23 cellular contexts compared by ENCODE assay signal in the genomic region with DNA sequence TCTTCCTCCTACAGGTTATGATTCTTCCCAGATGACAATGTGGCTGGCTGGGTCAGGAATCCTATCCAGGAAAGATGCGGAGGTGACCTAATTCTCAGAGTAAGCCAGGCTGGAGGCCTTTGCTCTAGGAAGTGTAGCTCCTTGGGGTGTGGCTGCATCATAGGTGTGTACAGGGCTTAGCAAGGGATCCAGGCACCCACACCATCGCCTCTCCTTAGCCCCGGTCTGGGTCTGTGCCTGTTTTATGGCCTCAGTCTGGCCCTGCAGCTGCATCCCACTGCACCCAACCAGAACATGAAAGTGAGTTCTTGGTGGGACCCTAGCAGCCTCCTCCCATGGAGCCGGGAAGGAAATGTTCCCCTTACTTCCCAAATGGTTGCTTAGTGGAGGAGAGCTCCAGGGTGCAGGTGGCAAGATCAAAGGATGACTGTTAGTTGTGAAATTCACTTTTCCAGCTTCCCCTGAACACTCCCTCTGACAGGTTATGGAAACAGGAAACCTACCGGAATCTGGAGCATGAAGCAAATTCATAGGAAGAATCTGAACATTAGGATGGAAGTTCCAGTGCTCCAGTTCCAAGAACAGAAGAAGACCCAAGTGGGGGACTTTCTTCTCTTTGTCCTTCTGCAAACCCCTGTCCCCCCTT. TPM values are rescaled to one million over a fixed set of nuclear protein-coding genes. Genes with fewer than 3 reads are reported as not detected.
A peak's percentile ranks its signal among the peaks of the same experiment; 100 is the strongest.
DNase-seq lines count a peak whose midpoint lies in the region; ATAC-seq, FAIRE-seq and TF ChIP-seq lines count a peak whose summit lies in the region.
"Had no signal": no experiment of that assay in that cellular context is flagged by ENCODE, and none has a peak within 500 bp of the region (broad histone marks: within the 10 kb centered on the region; RNA-seq: fewer than 3 reads in every experiment).

No MANE protein-coding gene starts in this region.

- CTCF ChIA-PET in HCT116 (lab: Charles Lee): interaction anchor here (0.7 to 2.0 kb wide), 5 partner anchors 13 to 68 kb away, joined by 3 to 5 read pairs (median 4); no protein-coding TSS in a partner anchor

- no peak overlapping the region for H4K5ac ChIP-seq in mesendoderm (ENCODE audit: low read length)

- peak overlapping the region; percentile 30 for H3K18ac ChIP-seq in mesendoderm (ENCODE audit: low read length)

- no peaks in the 10 kb centered on the region for H3K9me3 ChIP-seq in HCT116 (ENCODE audit: control insufficient read depth in 1 of 2, insufficient read depth in 1 of 2, low read depth in 1 of 2, low read length in 2 of 2)
- no peaks in the 10 kb centered on the region for H3K9me3 ChIP-seq in spleen
- H3K9me3 ChIP-seq: vagina had no signal

- no peak overlapping the region for H4K8ac ChIP-seq in mesendoderm (ENCODE audit: low read depth, low read length)

- TF ChIP-seq RAD21 in HCT116 (IDR thresholded peaks at IDR 0.05; ENCODE audit: low read depth): no peak

- H3K36me3 ChIP-seq in HCT116 (ENCODE audit: control insufficient read depth in 1 of 2, insufficient read depth in 2 of 2, low read length in 2 of 2) (peaks cover 0 to 2% of the 10 kb centered on the region in 2 experiments; a peak in 1 of 4 replicates), bronchial epithelial cell (ENCODE audit: control insufficient read depth, insufficient read depth, low read length) (peaks cover 2% of the 10 kb centered on the region), mesendoderm (ENCODE audit: control insufficient read depth, insufficient read depth, low read length) (no peaks in the 10 kb centered on the region), spleen (no peaks in the 10 kb centered on the region)
- H3K36me3 ChIP-seq: cardiac muscle cell, vagina had no signal

- H3K23ac ChIP-seq in mesendoderm (ENCODE audit: low read length): no peak overlapping the region

- RAD21 ChIA-PET in HCT116 (lab: Charles Lee; ENCODE audit: low non-redundant PET in 1 of 2, low total read pairs in 2 of 2, uncharacterized antibody in 2 of 2, unreplicated experiment in 2 of 2): interaction anchor here in 1 of 2 experiments (0.7 kb wide), 1 partner anchor 50 kb away, joined by 3 read pairs; no protein-coding TSS in a partner anchor

- no peak overlapping the region for H2BK5ac ChIP-seq in mesendoderm (ENCODE audit: low read length)

- POLR2A ChIA-PET in HCT116 (lab: Charles Lee): no interaction called here

- H3K4me1 ChIP-seq in HCT116 (ENCODE audit: control insufficient read depth in 1 of 2, insufficient read depth in 2 of 2, low read length in 2 of 2) (peaks cover 47 to 61% of the 10 kb centered on the region in 2 experiments), mesendoderm (ENCODE audit: control insufficient read depth, low read depth, low read length) (peaks cover 25% of the 10 kb centered on the region), spleen (peaks cover 0 to 47% (median 28%) of the 10 kb centered on the region in 6 donors)

- H4K20me1 ChIP-seq in HCT116 (ENCODE audit: insufficient read depth): peaks cover 3% of the 10 kb centered on the region; the same call in 1 of the 2 replicates

- H3K27me3 ChIP-seq in HCT116 (ENCODE audit: insufficient read depth, low read length): no peaks in the 10 kb centered on the region
- H3K27me3 ChIP-seq in bronchial epithelial cell (ENCODE audit: control insufficient read depth, insufficient read depth, low read length): no peaks in the 10 kb centered on the region
- no peaks in the 10 kb centered on the region for H3K27me3 ChIP-seq in mesendoderm (ENCODE audit: insufficient read depth, low read length, poor library complexity)
- H3K27me3 ChIP-seq in spleen (replicated peaks in 1 of 7): peaks cover 0 to 46% (median 18%) of the 10 kb centered on the region in 7 donors
- H3K27me3 ChIP-seq: cardiac muscle cell, dorsolateral prefrontal cortex, vagina had no signal

- peak overlapping the region; percentile 98 for H3K56ac ChIP-seq in mesendoderm (ENCODE audit: low read length)

- peak overlapping the region; percentile 37 for H3K4ac ChIP-seq in mesendoderm (ENCODE audit: low read depth, low read length)

- ATAC-seq in HCT116 (no peak), GM18502 (IDR thresholded peaks at IDR 0.05; ENCODE audit: poor library complexity, unreplicated experiment) (no peak), GM21825 (IDR thresholded peaks at IDR 0.05; ENCODE audit: unreplicated experiment) (no peak)
- ATAC-seq: heart right ventricle; stimulated activated naive CD8-positive, alpha-beta T cell treated with anti-CD3 and anti-CD28 coated beads, Interleukin-15, amount 100 ng/mL, for 72 hours had no signal

- H3K9ac ChIP-seq in HCT116 (ENCODE audit: low read length) (no peak overlapping the region), mesendoderm (ENCODE audit: low read length) (peak overlapping the region; percentile 5)
- H3K9ac ChIP-seq: KMS-11 had no signal

- intact Hi-C loops in HCT116 (cut with micrococcal nuclease): loop anchor here (5.0 to 10.0 kb wide), 2 partner anchors 95 to 162 kb away; no protein-coding TSS in a partner anchor
- intact Hi-C loops in spleen (cut with DNase I; ENCODE audit: low total_unique reads): loop anchor here (5.0 kb wide), 1 partner anchor 70 kb away; no protein-coding TSS in a partner anchor

- peaks cover 23% of the 10 kb centered on the region for H3K79me2 ChIP-seq in HCT116 (ENCODE audit: insufficient read depth, low read length)
- H3K79me2 ChIP-seq in mesendoderm (ENCODE audit: control insufficient read depth, insufficient read depth, low read length): peaks cover 26% of the 10 kb centered on the region

- peaks cover 2% of the 10 kb centered on the region for H3K79me1 ChIP-seq in mesendoderm (ENCODE audit: low read length)

- FAIRE-seq in bronchial epithelial cell (lab: Jason Lieb, UNC): peak; percentile 87

- H2AFZ ChIP-seq in HCT116 (ENCODE audit: low read depth, low read length, poor library complexity, severe bottlenecking): no peak overlapping the region

- WGBS in mesendoderm (ENCODE audit: extremely low coverage, insufficient coverage, low lambda C conversion rate): no CpG with 5 or more reads among the region's 5 CpGs
- WGBS in spleen, 5 donors: 84 to 98% (median 90%) methylated on average over 5 of the region's 5 CpGs

- H3K9me2 ChIP-seq in HCT116 (ENCODE audit: insufficient read depth): no peaks in the 10 kb centered on the region; the same call in 1 of the 2 replicates

- H2BK15ac ChIP-seq in mesendoderm (replicated peaks; ENCODE audit: low read depth): no peak overlapping the region

- no peak for DNase-seq in HCT116 (ENCODE audit: low read depth, low spot score)
- DNase-seq in bronchial epithelial cell (ENCODE audit: low read depth): no peak
- no peak for DNase-seq in mesendoderm
- peak; percentile 33 for DNase-seq in spleen
- no peak for DNase-seq in GM10266 (ENCODE audit: extremely low spot score)
- DNase-seq: activated naive CD4-positive, alpha-beta T cell treated with anti-CD3 and anti-CD28 coated beads for 36 hours; activated T-cell treated with anti-CD3 and anti-CD28 coated beads, Interleukin-2, amount 50 U/mL, for 1 hour; amygdala; DMS53; foreskin fibroblast; GDM1; heart right ventricle; NCI-H1436 treated with DMSO at 0.1 percent for 48 hours; NCI-H2171 treated with DMSO at 0.1 percent for 48 hours; NCI-H524 treated with DMSO at 0.1 percent for 48 hours; stimulated activated naive CD8-positive, alpha-beta T cell treated with anti-CD3 and anti-CD28 coated beads, Interleukin-15, amount 100 ng/mL, for 72 hours had no signal

- peak overlapping the region; percentile 52 for H2AK5ac ChIP-seq in mesendoderm (ENCODE audit: low read length)

- no peak for TF ChIP-seq CTCF in HCT116 (IDR thresholded peaks at IDR 0.05 in 2 of 3, conservative IDR thresholded peaks at IDR 0.05 in 1 of 3; ENCODE audit: borderline replicate concordance in 1 of 3, insufficient read depth in 1 of 3, low read depth in 2 of 3, low read length in 2 of 3)
- TF ChIP-seq CTCF in bronchial epithelial cell (IDR thresholded peaks at IDR 0.05; ENCODE audit: insufficient read depth, low read length, severe bottlenecking): no peak
- TF ChIP-seq CTCF in spleen (IDR thresholded peaks at IDR 0.05 in 8 of 11, conservative IDR thresholded peaks at IDR 0.05 in 3 of 11): no peak
- TF ChIP-seq CTCF in GM10266 (IDR thresholded peaks at IDR 0.05; ENCODE audit: control insufficient read depth, insufficient read depth, low read depth, missing control alignments): no peak

- H3K4me2 ChIP-seq in HCT116 (ENCODE audit: low read length): peak overlapping the region; percentile 7; the same call in 1 of the 2 replicates
- H3K4me2 ChIP-seq in mesendoderm (ENCODE audit: low read length): no peak overlapping the region
- H3K4me2 ChIP-seq: KMS-11 had no signal

- H3K27ac ChIP-seq in HCT116 (ENCODE audit: low read depth, low read length) (no peak overlapping the region), mesendoderm (ENCODE audit: low read depth, low read length) (no peak overlapping the region), spleen (no peak overlapping the region)
- H3K27ac ChIP-seq: cardiac muscle cell, KMS-11, SK-N-MC, vagina had no signal

- H3K4me3 ChIP-seq in HCT116 (replicated peaks in 1 of 2; ENCODE audit: low read depth in 1 of 2, low read length in 2 of 2): no peak overlapping the region
- H3K4me3 ChIP-seq in bronchial epithelial cell (ENCODE audit: low read depth, low read length): no peak overlapping the region
- H3K4me3 ChIP-seq in mesendoderm (ENCODE audit: low read length): no peak overlapping the region
- no peak overlapping the region for H3K4me3 ChIP-seq in spleen
- H3K4me3 ChIP-seq: cardiac muscle cell, dorsolateral prefrontal cortex, heart right ventricle, SK-N-MC, vagina had no signal

- BruUV-seq in HCT116 (replicated peaks; lab: Mats Ljungman, UMichigan): no TSS peak

- H2BK120ac ChIP-seq in mesendoderm (ENCODE audit: low read depth, low read length): no peak overlapping the region

- TF ChIP-seq POLR2A in HCT116 (IDR thresholded peaks at IDR 0.05; ENCODE audit: borderline replicate concordance, extremely low read depth, insufficient read depth, insufficient read length) (no peak), spleen (IDR thresholded peaks at IDR 0.05) (no peak)

RNA-seq across cellular contexts. Expression of a gene that starts 2.7 kb away (rescaled TPM):
- 54.0 TPM for total RNA-seq in HCT116 (2021; ENCODE audit: unreplicated experiment)
- 17.8 and 19.7 TPM in 2 replicates for polyA plus RNA-seq in HCT116 (2012)
- 54.2 and 89.9 TPM in 2 replicates for total RNA-seq in bronchial epithelial cell
- 110 TPM for polyA plus RNA-seq in mesendoderm (2013, experiment 1 of 2)
- polyA plus RNA-seq in mesendoderm (2013, experiment 2 of 2): 105 TPM
- total RNA-seq in spleen: 10 to 100 TPM; 27.5 to 83.4 (median 53.1) TPM
- polyA plus RNA-seq in spleen: 10 to 100 TPM in 1 of 3 donors, 1 to 10 TPM in 2; 3.8 to 15.7 (median 6.0) TPM
